In the genomic region with DNA sequence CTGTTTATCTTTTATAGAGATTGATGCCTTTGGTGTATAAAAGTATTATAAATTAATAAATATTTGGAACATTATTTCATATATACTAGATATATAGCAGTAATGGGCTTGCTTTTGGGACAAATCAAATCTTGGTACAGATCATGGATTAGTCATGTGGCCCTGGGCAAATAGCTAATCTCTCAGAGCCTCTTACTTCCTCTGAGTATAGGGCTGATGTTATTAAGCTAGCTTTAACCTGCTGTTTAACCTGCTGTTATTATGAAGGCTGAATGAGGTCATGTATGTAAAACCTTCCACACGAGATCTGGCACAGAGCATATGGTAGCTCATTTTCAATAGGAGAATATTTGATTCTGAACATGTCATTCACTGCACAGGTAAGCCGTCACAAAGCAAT, we compare ENCODE assay signal across 1 cellular context.
TF ChIP-seq lines count a peak whose summit lies in the region.

No MANE protein-coding gene starts in this region.

TF ChIP-seq in HepG2, 621 proteins besides CTCF, POLR2A, EP300 and RAD21 (continued from another document):
- no peak for TF ChIP-seq KDM5A (IDR thresholded peaks at IDR 0.05; ENCODE audit: borderline replicate concordance, low read length)
